Comparison of ENCODE assay signal across 8 cellular contexts in the genomic region with DNA sequence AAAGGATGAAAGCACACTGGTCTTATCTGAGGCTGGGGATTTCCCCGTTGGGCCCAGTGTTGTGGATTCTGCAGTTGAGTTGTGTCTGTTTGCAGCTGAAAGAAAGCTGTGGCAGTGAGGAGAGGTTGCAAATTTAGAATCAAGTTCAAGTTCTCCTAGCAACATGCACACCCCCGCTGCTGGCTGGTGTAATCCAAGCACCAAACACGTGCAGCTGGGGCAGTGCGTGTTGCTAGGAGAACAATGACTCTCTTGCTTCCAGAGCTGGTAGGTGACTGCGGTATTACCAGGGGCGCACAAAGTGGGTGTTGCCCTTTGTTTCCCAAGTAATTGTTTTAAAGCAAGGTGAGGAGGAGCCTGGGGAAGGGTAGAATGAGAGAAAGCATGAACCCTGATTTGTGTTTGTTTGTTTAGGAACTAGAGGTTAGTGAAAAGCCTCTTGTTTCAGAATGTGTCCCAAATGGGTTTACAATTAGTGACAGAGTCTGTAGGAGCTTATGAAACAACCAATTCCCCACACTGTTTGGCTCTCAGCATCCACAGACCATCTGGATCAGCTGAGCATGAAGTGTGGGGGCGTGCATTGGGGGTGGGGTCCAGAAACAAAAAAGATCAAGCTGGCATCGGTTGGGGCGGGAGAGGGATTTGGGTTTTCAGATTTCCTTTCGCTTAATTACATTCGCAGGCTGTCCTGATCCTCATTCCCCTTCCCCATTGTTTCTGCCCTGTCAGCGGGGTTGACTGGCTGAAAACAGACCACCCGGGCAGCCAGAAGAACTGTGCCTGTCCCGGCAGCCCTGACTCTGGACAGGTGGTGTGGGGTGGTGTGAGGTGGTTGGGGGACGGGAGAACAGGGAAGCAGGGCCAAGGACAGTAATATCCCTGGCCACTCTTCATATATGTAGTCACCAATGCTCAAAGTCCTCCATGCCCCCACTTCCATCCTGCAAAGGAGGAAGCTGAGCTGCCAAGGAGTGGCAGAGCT.
DNase-seq lines count a peak whose midpoint lies in the region; ATAC-seq and TF ChIP-seq lines count a peak whose summit lies in the region.

No MANE protein-coding gene starts in this region.

- no peaks in the 10 kb centered on the region for H3K9me3 Mint-ChIP-seq in activated T-helper 17 cell treated with anti-CD3 and anti-CD28 coated beads, Interleukin-2, amount 50 U/mL, for 72 hours
- H3K9me3 Mint-ChIP-seq in CD14-positive monocyte, result no peaks in the 10 kb centered on the region

- peak overlapping the region; percentile 3 for H3K27ac Mint-ChIP-seq in activated T-helper 17 cell treated with anti-CD3 and anti-CD28 coated beads, Interleukin-2, amount 50 U/mL, for 72 hours
- H3K27ac Mint-ChIP-seq in CD14-positive monocyte, result peak overlapping the region in 2 of 7 donors; percentile 35 to 36

- intact Hi-C loops in left ventricle myocardium inferior (cut with micrococcal nuclease), result no loop called here
- intact Hi-C loops in CD14-positive monocyte (cut with micrococcal nuclease), result no loop called here

- H3K27me3 ChIP-seq in left ventricle myocardium inferior (ENCODE audit: low read depth), result no peaks in the 10 kb centered on the region

- H3K4me1 ChIP-seq in left ventricle myocardium inferior, result peaks cover 44% of the 10 kb centered on the region

- no peak overlapping the region for H3K4me3 ChIP-seq in GM12865 (ENCODE audit: low read depth, low read length)
- peak overlapping the region; percentile 12 for H3K4me3 ChIP-seq in left ventricle myocardium inferior
- no peak overlapping the region for H3K4me3 ChIP-seq in skeletal muscle cell (ENCODE audit: low read depth, low read length)

- H3K4me1 Mint-ChIP-seq in activated T-helper 17 cell treated with anti-CD3 and anti-CD28 coated beads, Interleukin-2, amount 50 U/mL, for 72 hours, result peaks cover 10% of the 10 kb centered on the region
- no peaks in the 10 kb centered on the region for H3K4me1 Mint-ChIP-seq in CD14-positive monocyte

- DNase-seq in GM12865 (ENCODE audit: low read depth), result peak; percentile 43
- peak; percentile 69 for DNase-seq in NCI-H2196 (lab: John Stamatoyannopoulos, UW; ENCODE audit: unreplicated experiment)
- peak; percentile 68 for DNase-seq in left ventricle myocardium inferior
- peak; percentile 55 for DNase-seq in skeletal muscle cell (ENCODE audit: low read depth)
- no peak for DNase-seq in CD14-positive monocyte (ENCODE audit: low spot score)
- DNase-seq in germinal center (ENCODE audit: low spot score), result no peak

- H3K36me3 ChIP-seq in left ventricle myocardium inferior, result no peaks in the 10 kb centered on the region

- H3K36me3 Mint-ChIP-seq in activated T-helper 17 cell treated with anti-CD3 and anti-CD28 coated beads, Interleukin-2, amount 50 U/mL, for 72 hours (ENCODE audit: low read depth), result no peaks in the 10 kb centered on the region
- no peaks in the 10 kb centered on the region for H3K36me3 Mint-ChIP-seq in CD14-positive monocyte

- no peaks in the 10 kb centered on the region for H3K9me3 ChIP-seq in left ventricle myocardium inferior (replicated peaks)

- H3K27me3 Mint-ChIP-seq in activated T-helper 17 cell treated with anti-CD3 and anti-CD28 coated beads, Interleukin-2, amount 50 U/mL, for 72 hours, result peaks cover 6% of the 10 kb centered on the region
- peaks cover 16 to 21% (median 17%) of the 10 kb centered on the region in 3 donors for H3K27me3 Mint-ChIP-seq in CD14-positive monocyte (ENCODE audit: low read depth in 3 of 3)

- ATAC-seq in activated T-helper 17 cell treated with anti-CD3 and anti-CD28 coated beads, Interleukin-2, amount 50 U/mL, for 72 hours (replicated peaks), result peak; percentile 86
- ATAC-seq in GM21381 (IDR thresholded peaks at IDR 0.05; ENCODE audit: unreplicated experiment), result no peak

- peak overlapping the region; percentile 16 for H3K4me3 Mint-ChIP-seq in activated T-helper 17 cell treated with anti-CD3 and anti-CD28 coated beads, Interleukin-2, amount 50 U/mL, for 72 hours
- H3K4me3 Mint-ChIP-seq in CD14-positive monocyte, result no peak overlapping the region

- TF ChIP-seq CTCF in GM12865 (IDR thresholded peaks at IDR 0.05; ENCODE audit: insufficient read depth, low read depth, low read length, missing control alignments), result no peak
- TF ChIP-seq CTCF in left ventricle myocardium inferior (IDR thresholded peaks at IDR 0.05; ENCODE audit: borderline replicate concordance), result no peak
- no peak for TF ChIP-seq CTCF in CD14-positive monocyte (IDR thresholded peaks at IDR 0.05)

- H3K27ac ChIP-seq in left ventricle myocardium inferior (replicated peaks), result peak overlapping the region; percentile 82

Comparison
In these comparisons a context has a peak if more than half of its experiments do, and no peak if none do; other contexts are left out.
1. DNase-seq: peak in GM12865 (single experiment), NCI-H2196 (single experiment), left ventricle myocardium inferior (single experiment) and skeletal muscle cell (single experiment); none in CD14-positive monocyte (single experiment) and germinal center (single experiment).